1 cellular context compared by ENCODE assay signal in the genomic region with DNA sequence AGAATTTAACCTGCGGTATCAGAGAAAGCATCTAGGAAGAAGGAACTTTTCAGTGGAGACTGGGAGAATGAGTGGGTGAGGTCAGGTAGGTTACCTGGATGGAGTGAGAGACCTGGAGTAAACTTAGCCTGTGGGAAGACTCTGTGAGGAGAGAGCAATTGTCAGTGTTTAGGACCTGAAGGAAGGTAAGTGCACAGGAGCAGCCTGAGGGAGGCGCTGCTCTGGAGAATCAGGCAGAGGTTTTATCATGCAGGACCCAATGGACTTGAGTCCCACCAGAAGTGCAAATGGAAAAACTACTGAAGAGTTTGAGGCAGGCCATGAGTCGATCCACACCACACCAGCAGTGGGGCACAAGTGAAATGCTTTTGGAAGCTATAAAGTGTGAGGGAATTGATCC.
TF ChIP-seq lines count a peak whose summit lies in the region.

No MANE protein-coding gene starts in this region.

TF ChIP-seq in H1, 55 proteins besides CTCF, POLR2A, EP300 and RAD21:
- TF ChIP-seq JUND (IDR thresholded peaks at IDR 0.05; ENCODE audit: low read length), result no peak
- TF ChIP-seq RFX5 (IDR thresholded peaks at IDR 0.05; ENCODE audit: borderline replicate concordance, low read depth, low read length), result no peak
- TF ChIP-seq POU5F1 (IDR thresholded peaks at IDR 0.05; ENCODE audit: low read depth, low read length), result no peak
TF ChIP-seq in H1: peak in this region for 0.
